8 cellular contexts compared by ENCODE assay signal in genomic region chr2:138523673-138524042, GRCh38. TPM values are rescaled to one million over a fixed set of nuclear protein-coding genes. Genes with fewer than 3 reads are reported as not detected.
DNase-seq lines count a peak whose midpoint lies in the region; ATAC-seq and TF ChIP-seq lines count a peak whose summit lies in the region.
"Not testable (repeated sequence)": the region's sequence is repeated elsewhere in the genome, so short reads cannot be mapped to it uniquely, and the experiment has no call there.

No MANE protein-coding gene starts in this region.

- not testable (repeated sequence) for H3K9me2 ChIP-seq in MM.1S (replicated peaks; ENCODE audit: insufficient read depth, low read length); OCI-LY1 (ENCODE audit: low read depth, low read length)

- intact Hi-C loops in Caco-2 (cut with micrococcal nuclease; ENCODE audit: unreplicated experiment); cardiac septum (cut with DNase I): not testable (repeated sequence)
- intact Hi-C loops in activated B cell treated with CpG ODN at 0.5 μM for 24 hours (cut with micrococcal nuclease) = loop anchor here (1.0 kb wide), 1 partner anchor 20 kb away; no protein-coding TSS in a partner anchor

- H3K9me3 Mint-ChIP-seq in Caco-2 (ENCODE audit: unreplicated experiment) = peaks cover 16% of the 10 kb centered on the region
- not testable (repeated sequence) for H3K9me3 Mint-ChIP-seq in activated B cell treated with CpG ODN at 0.5 μM for 24 hours; stimulated activated effector memory CD8-positive, alpha-beta T cell treated with anti-CD3 and anti-CD28 coated beads, Interleukin-12 subunit alpha, Interleukin-12 subunit beta, amount 100 ng/mL, for 72 hours

- TF ChIP-seq CTCF in Caco-2 (IDR thresholded peaks at IDR 0.05; ENCODE audit: insufficient read depth in 1 of 2, low read depth in 1 of 2, low read length in 1 of 2, severe bottlenecking in 1 of 2, unreplicated experiment in 1 of 2); MM.1S (IDR thresholded peaks at IDR 0.05; ENCODE audit: low read length); OCI-LY1 (IDR thresholded peaks at IDR 0.05; ENCODE audit: low read length); activated B cell treated with CpG ODN at 0.5 μM for 24 hours (IDR thresholded peaks at IDR 0.05): not testable (repeated sequence)

- not testable (repeated sequence) for H3K27me3 Mint-ChIP-seq in Caco-2 (ENCODE audit: insufficient read depth, unreplicated experiment); activated B cell treated with CpG ODN at 0.5 μM for 24 hours

- not testable (repeated sequence) for H3K4me3 ChIP-seq in Caco-2 (ENCODE audit: low read depth, low read length); MM.1S (ENCODE audit: low read length); OCI-LY1 (ENCODE audit: low read depth, low read length, poor library complexity, severe bottlenecking)

- CTCF ChIA-PET in Caco-2 (lab: Charles Lee) = not testable (repeated sequence)
- CTCF ChIA-PET in activated B cell treated with CpG ODN at 0.5 μM for 24 hours (lab: Charles Lee) = interaction anchor here (0.9 kb wide), 1 partner anchor 17 kb away, joined by 3 read pairs; no protein-coding TSS in a partner anchor

- BruUV-seq in Caco-2 (replicated peaks; lab: Mats Ljungman, UMichigan) = not testable (repeated sequence)

- H3K27ac ChIP-seq in MM.1S (ENCODE audit: low read length) = peak overlapping the region; percentile 29; the same call in 1 of the 2 replicates
- H3K27ac ChIP-seq in OCI-LY1 (ENCODE audit: low read depth, low read length, poor library complexity, severe bottlenecking) = peak overlapping the region; percentile 34

- H3K4me3 Mint-ChIP-seq in Caco-2 (ENCODE audit: unreplicated experiment) = not testable (repeated sequence)
- H3K4me3 Mint-ChIP-seq in activated B cell treated with CpG ODN at 0.5 μM for 24 hours = peak overlapping the region; percentile 15
- peak overlapping the region; percentile 9 for H3K4me3 Mint-ChIP-seq in stimulated activated effector memory CD8-positive, alpha-beta T cell treated with anti-CD3 and anti-CD28 coated beads, Interleukin-12 subunit alpha, Interleukin-12 subunit beta, amount 100 ng/mL, for 72 hours

- H3K9me3 ChIP-seq in Caco-2; MM.1S (replicated peaks; ENCODE audit: insufficient read depth, low read length); OCI-LY1 (ENCODE audit: low read length): not testable (repeated sequence)

- not testable (repeated sequence) for H3K27me3 ChIP-seq in Caco-2 (replicated peaks; ENCODE audit: control insufficient read depth, insufficient read depth, low read length); MM.1S (replicated peaks; ENCODE audit: insufficient read depth, low read length); OCI-LY1 (ENCODE audit: insufficient read depth, low read length)

- H3K79me2 ChIP-seq in MM.1S (ENCODE audit: low read length) (peaks cover 40% of the 10 kb centered on the region), OCI-LY1 (ENCODE audit: insufficient read depth, low read length) (peaks cover 57% of the 10 kb centered on the region)

- not testable (repeated sequence) for DNase-seq in Caco-2; activated B cell treated with CpG ODN at 0.5 μM for 24 hours; stimulated activated effector memory CD8-positive, alpha-beta T cell treated with anti-CD3 and anti-CD28 coated beads, Interleukin-12 subunit alpha, Interleukin-12 subunit beta, amount 100 ng/mL, for 72 hours (ENCODE audit: low spot score in 2 of 2)
- peak; percentile 11 for DNase-seq in MM.1S
- DNase-seq in cardiac septum (ENCODE audit: low spot score) = peak; percentile 77

- not testable (repeated sequence) for H2AFZ ChIP-seq in MM.1S (ENCODE audit: low read length); OCI-LY1 (ENCODE audit: low read length)

- POLR2A ChIA-PET in Caco-2 (lab: Charles Lee) = not testable (repeated sequence)
- POLR2A ChIA-PET in activated B cell treated with CpG ODN at 0.5 μM for 24 hours (lab: Charles Lee) = interaction anchor here (3.2 kb wide), 1 partner anchor 21 kb away, joined by 28 read pairs; the partner anchor contains the start of gene SPOPL

- H3K27ac Mint-ChIP-seq in Caco-2 (ENCODE audit: unreplicated experiment) (peak overlapping the region; percentile 8), activated B cell treated with CpG ODN at 0.5 μM for 24 hours (peak overlapping the region; percentile 72)
- peak overlapping the region; percentile 54 for H3K27ac Mint-ChIP-seq in stimulated activated effector memory CD8-positive, alpha-beta T cell treated with anti-CD3 and anti-CD28 coated beads, Interleukin-12 subunit alpha, Interleukin-12 subunit beta, amount 100 ng/mL, for 72 hours

- not testable (repeated sequence) for H3K4me2 ChIP-seq in MM.1S (ENCODE audit: low read depth, low read length); OCI-LY1 (ENCODE audit: low read length)

- ATAC-seq in GM18909 (IDR thresholded peaks at IDR 0.05; ENCODE audit: poor library complexity, unreplicated experiment) = peak; percentile 30
- ATAC-seq in HG02759 (IDR thresholded peaks at IDR 0.05; ENCODE audit: unreplicated experiment) = peak; percentile 14
- ATAC-seq in activated B cell treated with CpG ODN at 0.5 μM for 24 hours (ENCODE audit: low read depth) = not testable (repeated sequence)
- ATAC-seq in stimulated activated effector memory CD8-positive, alpha-beta T cell treated with anti-CD3 and anti-CD28 coated beads, Interleukin-12 subunit alpha, Interleukin-12 subunit beta, amount 100 ng/mL, for 72 hours = peak; percentile 57

- H4K20me1 ChIP-seq in MM.1S (ENCODE audit: insufficient read depth, low read length); OCI-LY1 (ENCODE audit: insufficient read depth, low read length): not testable (repeated sequence)

- not testable (repeated sequence) for H3K36me3 ChIP-seq in Caco-2 (ENCODE audit: control insufficient read depth, insufficient read depth, low read length); MM.1S (replicated peaks; ENCODE audit: insufficient read depth, low read length); OCI-LY1 (ENCODE audit: insufficient read depth, low read length)

- H3K36me3 Mint-ChIP-seq in Caco-2 (ENCODE audit: insufficient read depth, unreplicated experiment) (peaks cover 35% of the 10 kb centered on the region), activated B cell treated with CpG ODN at 0.5 μM for 24 hours (ENCODE audit: low read depth) (peaks cover 52% of the 10 kb centered on the region)
- H3K36me3 Mint-ChIP-seq in stimulated activated effector memory CD8-positive, alpha-beta T cell treated with anti-CD3 and anti-CD28 coated beads, Interleukin-12 subunit alpha, Interleukin-12 subunit beta, amount 100 ng/mL, for 72 hours = not testable (repeated sequence)

- not testable (repeated sequence) for H3K9ac ChIP-seq in MM.1S (ENCODE audit: low read length); OCI-LY1 (ENCODE audit: low read length)

- not testable (repeated sequence) for H3K4me1 ChIP-seq in Caco-2; MM.1S (ENCODE audit: low read length)
- H3K4me1 ChIP-seq in OCI-LY1 (ENCODE audit: insufficient read depth, low read length, severe bottlenecking) = peaks cover 40% of the 10 kb centered on the region

- not testable (repeated sequence) for H3F3A ChIP-seq in MM.1S (ENCODE audit: insufficient read depth, low read length); OCI-LY1 (ENCODE audit: insufficient read depth, low read length)

- not testable (repeated sequence) for H3K4me1 Mint-ChIP-seq in Caco-2 (ENCODE audit: low read depth, unreplicated experiment)
- peaks cover 85% of the 10 kb centered on the region for H3K4me1 Mint-ChIP-seq in activated B cell treated with CpG ODN at 0.5 μM for 24 hours
- H3K4me1 Mint-ChIP-seq in stimulated activated effector memory CD8-positive, alpha-beta T cell treated with anti-CD3 and anti-CD28 coated beads, Interleukin-12 subunit alpha, Interleukin-12 subunit beta, amount 100 ng/mL, for 72 hours = peaks cover 57% of the 10 kb centered on the region

RNA-seq across cellular contexts. Expression of gene SPOPL, which starts 22.1 kb away (rescaled TPM):
- total RNA-seq in Caco-2 (2022) (31.6 and 32.9 TPM in 2 replicates), activated B cell treated with CpG ODN at 0.5 μM for 24 hours (32.5 and 36.9 TPM in 2 replicates), cardiac septum (15.4 TPM)

Comparison
In these comparisons a context has a peak if more than half of its experiments do, and no peak if none do; other contexts are left out.
1. H3K27ac Mint-ChIP-seq: peak in every context shown above with its lines; median percentile 72 in activated B cell treated with CpG ODN at 0.5 μM for 24 hours; 54 in stimulated activated effector memory CD8-positive, alpha-beta T cell treated with anti-CD3 and anti-CD28 coated beads, Interleukin-12 subunit alpha, Interleukin-12 subunit beta, amount 100 ng/mL, for 72 hours; 8 in Caco-2.